8 cellular contexts compared by ENCODE assay signal in genomic region chr6:3023663-3024483, GRCh38. TPM values are rescaled to one million over a fixed set of nuclear protein-coding genes. Genes with fewer than 3 reads are reported as not detected.
DNase-seq lines count a peak whose midpoint lies in the region; TF ChIP-seq lines count a peak whose summit lies in the region.

No MANE protein-coding gene starts in this region.

- 67% methylated on average over 32 of the region's 32 CpGs for WGBS in hepatocyte (ENCODE audit: low lambda C conversion rate, missing lambda C conversion rate)

- no peaks in the 10 kb centered on the region for H3K9me2 ChIP-seq in hepatocyte (replicated peaks; ENCODE audit: insufficient read depth)

- peak overlapping the region; percentile 84 for H3K9ac ChIP-seq in adipocyte (ENCODE audit: low read length)

- peak overlapping the region; percentile 66 for H3K4me2 ChIP-seq in hepatocyte

- no peaks in the 10 kb centered on the region for H3K27me3 ChIP-seq in adipocyte (replicated peaks; ENCODE audit: control insufficient read depth, insufficient read depth, low read length)
- H3K27me3 ChIP-seq in hepatocyte, result no peaks in the 10 kb centered on the region

- DNase-seq in GF-D8 (lab: John Stamatoyannopoulos, UW), result peak; percentile 93
- DNase-seq in H4 (ENCODE audit: low spot score), result peak; percentile 89
- DNase-seq in LHCN-M2 (ENCODE audit: low read depth), result peak; percentile 76
- peak; percentile 95 to 97 for DNase-seq in SW 1271 (lab: John Stamatoyannopoulos, UW)
- DNase-seq in adipocyte (ENCODE audit: low read depth), result peak; percentile 96
- DNase-seq in hepatocyte (ENCODE audit: low spot score), result peak; percentile 85
- DNase-seq in skeletal muscle cell (ENCODE audit: low read depth), result peak; percentile 56
- DNase-seq in NCI-H2107 (lab: John Stamatoyannopoulos, UW), result no peak

- H3K79me2 ChIP-seq in hepatocyte, result no peaks in the 10 kb centered on the region

- H3K9me3 ChIP-seq in adipocyte (ENCODE audit: control insufficient read depth, low read length) (no peaks in the 10 kb centered on the region), hepatocyte (ENCODE audit: low read depth) (no peaks in the 10 kb centered on the region)

- H3K4me3 ChIP-seq in adipocyte (ENCODE audit: low read length) (peak overlapping the region; percentile 79), hepatocyte (no peak overlapping the region), skeletal muscle cell (ENCODE audit: low read depth, low read length) (no peak overlapping the region)

- H3K27ac ChIP-seq in hepatocyte, result peak overlapping the region; percentile 78

- TF ChIP-seq CTCF in hepatocyte (IDR thresholded peaks at IDR 0.05; ENCODE audit: poor library complexity), result no peak

- H4K20me1 ChIP-seq in hepatocyte (ENCODE audit: insufficient read depth, poor library complexity, severe bottlenecking), result no peaks in the 10 kb centered on the region

- H3K36me3 ChIP-seq in adipocyte (ENCODE audit: control insufficient read depth, insufficient read depth, low read length, severe bottlenecking), result peaks cover 16% of the 10 kb centered on the region
- no peaks in the 10 kb centered on the region for H3K36me3 ChIP-seq in hepatocyte (replicated peaks; ENCODE audit: insufficient read depth, low read depth)

- H2AFZ ChIP-seq in hepatocyte, result peak overlapping the region; percentile 56

- peaks cover 57% of the 10 kb centered on the region for H3K4me1 ChIP-seq in adipocyte (ENCODE audit: control insufficient read depth, insufficient read depth, low read length)
- peaks cover 10% of the 10 kb centered on the region for H3K4me1 ChIP-seq in hepatocyte (ENCODE audit: insufficient read depth)

RNA-seq across cellular contexts. Expression of gene NQO2, which starts 24.2 kb away (rescaled TPM):
- 119 and 124 TPM in 2 replicates for total RNA-seq in H4 (2014; rRNA removed; shearing (Covaris generic))
- total RNA-seq in LHCN-M2 (2014; rRNA removed) (28.8 and 30.1 TPM in 2 replicates), hepatocyte (22.5 and 23.4 TPM in 2 replicates)
- 36.4 TPM for polyA plus RNA-seq in LHCN-M2 (2012)
- 28.6 and 38.5 TPM in 2 replicates for polyA plus RNA-seq in hepatocyte

RNA-seq across cellular contexts. Expression of gene RIPK1, which starts 44.4 kb away (rescaled TPM):
- total RNA-seq in H4 (2014; rRNA removed; shearing (Covaris generic)), result 10.1 and 14.2 TPM in 2 replicates
- total RNA-seq in LHCN-M2 (2014; rRNA removed) (17.5 and 19.7 TPM in 2 replicates), hepatocyte (16.2 and 21.0 TPM in 2 replicates)
- 11.8 TPM for polyA plus RNA-seq in LHCN-M2 (2012)
- 14.0 and 14.6 TPM in 2 replicates for polyA plus RNA-seq in hepatocyte

RNA-seq across cellular contexts. Expression of gene SERPINB6, which starts 52.5 kb away (rescaled TPM):
- total RNA-seq in H4 (2014; rRNA removed; shearing (Covaris generic)), result 107 and 115 TPM in 2 replicates
- total RNA-seq in LHCN-M2 (2014; rRNA removed) (150 and 160 TPM in 2 replicates), hepatocyte (77.7 and 87.9 TPM in 2 replicates)
- polyA plus RNA-seq in LHCN-M2 (2012), result 127 TPM
- polyA plus RNA-seq in hepatocyte, result 109 and 117 TPM in 2 replicates
